Comparison of ENCODE assay signal across 8 cellular contexts in the genomic region with DNA sequence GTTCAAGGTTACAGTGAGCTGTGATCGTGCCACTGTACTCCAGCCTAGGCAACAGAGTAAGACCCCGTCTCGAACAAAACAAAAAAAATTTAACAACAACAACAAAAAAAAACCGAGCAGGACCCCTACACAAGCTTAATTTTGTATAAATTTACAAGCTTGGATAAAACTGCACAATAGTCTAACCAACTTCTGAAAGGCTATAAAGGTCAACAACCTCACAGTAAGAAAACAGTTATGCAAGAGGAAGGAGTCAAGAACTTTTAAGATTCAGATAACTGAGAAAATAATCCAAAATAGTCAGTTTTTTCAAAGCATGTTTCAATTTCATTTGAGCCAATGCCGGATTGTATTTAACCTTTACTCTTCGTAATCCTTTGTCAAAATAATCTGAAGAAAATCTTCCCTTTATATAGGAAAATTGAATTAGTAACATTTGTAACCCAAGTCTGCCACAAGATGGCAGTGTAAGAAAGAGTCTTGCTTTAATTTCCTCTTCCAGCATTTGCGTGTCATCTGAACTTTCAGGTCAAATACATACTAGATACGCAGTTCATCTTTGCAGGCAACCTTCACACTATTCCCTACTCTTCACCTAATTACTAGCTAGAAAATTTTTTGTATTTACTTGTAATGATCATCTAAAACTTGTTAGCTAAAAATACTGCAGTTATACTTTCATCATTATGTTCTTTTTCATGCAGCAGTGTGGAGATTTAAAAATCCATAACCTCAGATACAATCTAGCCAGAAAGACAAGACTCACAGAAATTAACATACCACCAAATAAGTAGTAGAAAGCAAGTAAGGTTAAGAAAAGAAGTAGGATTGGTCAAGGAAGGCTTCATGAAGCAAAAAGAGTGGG. TPM values are rescaled to one million over a fixed set of nuclear protein-coding genes. Genes with fewer than 3 reads are reported as not detected.
A peak's percentile ranks its signal among the peaks of the same experiment; 100 is the strongest.
DNase-seq lines count a peak whose midpoint lies in the region; ATAC-seq, FAIRE-seq and TF ChIP-seq lines count a peak whose summit lies in the region.

No MANE protein-coding gene starts in this region.

- H3K9me2 ChIP-seq in hepatocyte (replicated peaks; ENCODE audit: insufficient read depth): no peaks in the 10 kb centered on the region

- ATAC-seq in GM19351 (IDR thresholded peaks at IDR 0.05; ENCODE audit: unreplicated experiment): no peak

- H3K9ac ChIP-seq in astrocyte (ENCODE audit: low read length) (peak overlapping the region; percentile 54), skeletal muscle satellite cell (ENCODE audit: low read depth, low read length) (peak overlapping the region; percentile 12)

- H3K36me3 ChIP-seq in astrocyte (ENCODE audit: insufficient read depth, low read length) (peaks cover 39% of the 10 kb centered on the region), hepatocyte (replicated peaks; ENCODE audit: insufficient read depth, low read depth) (no peaks in the 10 kb centered on the region), skeletal muscle satellite cell (ENCODE audit: insufficient read depth, low read length) (peaks cover 36% of the 10 kb centered on the region)

- H3K4me3 ChIP-seq in astrocyte (ENCODE audit: insufficient read depth, low read depth, low read length): no peak overlapping the region
- H3K4me3 ChIP-seq in hepatocyte: no peak overlapping the region
- no peak overlapping the region for H3K4me3 ChIP-seq in skeletal muscle satellite cell (ENCODE audit: low read length)

- DNase-seq in A172 (ENCODE audit: low spot score) (peak; percentile 62), HT-29 (ENCODE audit: low spot score) (peak; percentile 71), NCI-H82 treated with DMSO at 0.1 percent for 48 hours (lab: John Stamatoyannopoulos, UW; ENCODE audit: unreplicated experiment) (peak; percentile 35), astrocyte (ENCODE audit: low read depth) (peak; percentile 29), hepatocyte (ENCODE audit: low spot score) (peak; percentile 74)

- H3K4me2 ChIP-seq in astrocyte (ENCODE audit: low read length) (peak overlapping the region; percentile 23), hepatocyte (no peak overlapping the region), skeletal muscle satellite cell (ENCODE audit: low read length) (peak overlapping the region; percentile 17)

- peak; percentile 97 for FAIRE-seq in G401.6 (lab: Jason Lieb, UNC)
- FAIRE-seq in astrocyte (lab: Jason Lieb, UNC): peak; percentile 98

- H4K20me1 ChIP-seq in astrocyte (ENCODE audit: insufficient read depth, low read length) (peaks cover 52% of the 10 kb centered on the region), hepatocyte (ENCODE audit: insufficient read depth, poor library complexity, severe bottlenecking) (no peaks in the 10 kb centered on the region)

- H3K79me2 ChIP-seq in astrocyte (ENCODE audit: insufficient read depth, low read length): peaks cover 82% of the 10 kb centered on the region
- H3K79me2 ChIP-seq in hepatocyte: peaks cover 62% of the 10 kb centered on the region

- TF ChIP-seq CTCF in astrocyte (IDR thresholded peaks at IDR 0.05; ENCODE audit: insufficient read depth, low read depth, low read length): peak; percentile 81
- TF ChIP-seq CTCF in hepatocyte (IDR thresholded peaks at IDR 0.05; ENCODE audit: poor library complexity): peak; percentile 81

- H3K4me1 Mint-ChIP-seq in astrocyte (ENCODE audit: low read depth, unreplicated experiment): peaks cover 13% of the 10 kb centered on the region

- H3K27me3 Mint-ChIP-seq in astrocyte (ENCODE audit: low read depth, unreplicated experiment): no peaks in the 10 kb centered on the region

- 61% methylated on average over 8 of the region's 8 CpGs for WGBS in hepatocyte (ENCODE audit: low lambda C conversion rate, missing lambda C conversion rate)

- H2AFZ ChIP-seq in astrocyte (ENCODE audit: low read depth, low read length): no peak overlapping the region
- H2AFZ ChIP-seq in hepatocyte: no peak overlapping the region

- H3K4me1 ChIP-seq in astrocyte (ENCODE audit: insufficient read depth, low read length): peaks cover 6% of the 10 kb centered on the region
- H3K4me1 ChIP-seq in hepatocyte (ENCODE audit: insufficient read depth): no peaks in the 10 kb centered on the region
- H3K4me1 ChIP-seq in skeletal muscle satellite cell (ENCODE audit: control insufficient read depth, insufficient read depth, low read length): peaks cover 10% of the 10 kb centered on the region

- no peaks in the 10 kb centered on the region for H3K9me3 ChIP-seq in astrocyte (ENCODE audit: insufficient read depth, low read depth, low read length)
- H3K9me3 ChIP-seq in hepatocyte (ENCODE audit: low read depth): no peaks in the 10 kb centered on the region
- no peaks in the 10 kb centered on the region for H3K9me3 ChIP-seq in skeletal muscle satellite cell (replicated peaks; ENCODE audit: low read length)

- H3K36me3 Mint-ChIP-seq in astrocyte (ENCODE audit: low read depth, unreplicated experiment): peaks cover 9% of the 10 kb centered on the region

- H3K27ac Mint-ChIP-seq in astrocyte (ENCODE audit: unreplicated experiment): peak overlapping the region; percentile 69

- H3K4me3 Mint-ChIP-seq in astrocyte (ENCODE audit: unreplicated experiment): no peak overlapping the region

- H3K27ac ChIP-seq in astrocyte (ENCODE audit: low read depth, low read length): no peak overlapping the region
- peak overlapping the region; percentile 6 for H3K27ac ChIP-seq in hepatocyte

- H3K27me3 ChIP-seq in astrocyte (ENCODE audit: insufficient read depth, low read length): no peaks in the 10 kb centered on the region
- no peaks in the 10 kb centered on the region for H3K27me3 ChIP-seq in hepatocyte
- H3K27me3 ChIP-seq in skeletal muscle satellite cell (ENCODE audit: control insufficient read depth, insufficient read depth, low read length): no peaks in the 10 kb centered on the region

- no peaks in the 10 kb centered on the region for H3K9me3 Mint-ChIP-seq in astrocyte (ENCODE audit: unreplicated experiment)

RNA-seq across cellular contexts. Expression of a gene that starts 5.8 kb away (rescaled TPM):
- total RNA-seq in A172 (2014; rRNA removed; shearing (Covaris generic)): 28.6 and 30.3 TPM in 2 replicates
- 34.0 and 40.2 TPM in 2 replicates for total RNA-seq in HT-29 (2014; rRNA removed; shearing (Covaris generic))
- total RNA-seq in astrocyte (78.5 and 89.1 TPM in 2 replicates), hepatocyte (84.8 and 88.5 TPM in 2 replicates)
- polyA plus RNA-seq in hepatocyte: 21.0 and 21.3 TPM in 2 replicates
- total RNA-seq in skeletal muscle satellite cell (2012; rRNA removed): 25.9 and 30.1 TPM in 2 replicates

RNA-seq across cellular contexts. Expression of a gene that starts 16.2 kb away (rescaled TPM):
- 17.5 and 20.1 TPM in 2 replicates for total RNA-seq in A172 (2014; rRNA removed; shearing (Covaris generic))
- 13.7 and 14.3 TPM in 2 replicates for total RNA-seq in HT-29 (2014; rRNA removed; shearing (Covaris generic))
- total RNA-seq in astrocyte (20.9 and 21.5 TPM in 2 replicates), hepatocyte (9.8 and 13.9 TPM in 2 replicates)
- 23.4 and 28.5 TPM in 2 replicates for polyA plus RNA-seq in hepatocyte
- total RNA-seq in skeletal muscle satellite cell (2012; rRNA removed): 11.6 and 12.2 TPM in 2 replicates

RNA-seq across cellular contexts. Expression of a gene that starts 21.5 kb away (rescaled TPM):
- 10.6 and 16.8 TPM in 2 replicates for total RNA-seq in A172 (2014; rRNA removed; shearing (Covaris generic))
- 3.7 and 5.3 TPM in 2 replicates for total RNA-seq in HT-29 (2014; rRNA removed; shearing (Covaris generic))
- total RNA-seq in astrocyte: 25.4 and 26.1 TPM in 2 replicates
- total RNA-seq in hepatocyte: 10.8 and 11.2 TPM in 2 replicates
- 13.0 and 17.4 TPM in 2 replicates for polyA plus RNA-seq in hepatocyte
- total RNA-seq in skeletal muscle satellite cell (2012; rRNA removed): 12.7 and 12.9 TPM in 2 replicates
